ENCODE assay signal across 8 cellular contexts in the genomic region with DNA sequence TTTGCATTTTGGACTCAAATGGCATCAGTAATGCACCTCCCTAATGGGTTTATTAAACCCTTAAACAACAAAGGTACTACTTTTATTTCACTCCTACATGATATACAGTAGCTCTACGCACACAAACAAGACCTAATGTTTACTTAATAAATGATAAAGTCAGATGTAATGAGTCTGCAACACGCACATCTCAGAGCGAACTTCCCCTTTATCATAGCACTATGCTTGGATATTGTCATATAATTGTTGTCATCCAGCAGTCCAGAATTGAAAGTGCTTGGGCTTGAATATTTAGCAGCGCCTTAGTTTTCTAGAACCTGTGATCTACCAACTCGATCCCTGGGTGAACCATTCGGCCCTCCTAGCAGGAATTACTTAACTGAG. TPM values are rescaled to one million over a fixed set of nuclear protein-coding genes. Genes with fewer than 3 reads are reported as not detected.
DNase-seq lines count a peak whose midpoint lies in the region; ATAC-seq and TF ChIP-seq lines count a peak whose summit lies in the region.

No MANE protein-coding gene starts in this region.

- H3K27me3 ChIP-seq in WERI-Rb-1 (ENCODE audit: insufficient read depth, low read depth, severe bottlenecking) (no peaks in the 10 kb centered on the region), left ventricle myocardium inferior (ENCODE audit: low read depth) (no peaks in the 10 kb centered on the region), smooth muscle cell (ENCODE audit: low read depth) (no peaks in the 10 kb centered on the region)

- H3K4me2 ChIP-seq in smooth muscle cell: peak overlapping the region; percentile 84

- H3K36me3 ChIP-seq in WERI-Rb-1: peaks cover 25% of the 10 kb centered on the region
- H3K36me3 ChIP-seq in left ventricle myocardium inferior: peaks cover 4% of the 10 kb centered on the region
- H3K36me3 ChIP-seq in smooth muscle cell (ENCODE audit: low read depth): no peaks in the 10 kb centered on the region

- peak overlapping the region; percentile 83 for H3K9ac ChIP-seq in smooth muscle cell (ENCODE audit: low read depth)

- ATAC-seq in HG03354 (IDR thresholded peaks at IDR 0.05; ENCODE audit: poor library complexity, severe bottlenecking, unreplicated experiment) (peak; percentile 16), HG03442 (IDR thresholded peaks at IDR 0.05; ENCODE audit: unreplicated experiment) (no peak)

- peak; percentile 64 for DNase-seq in NCI-H82 (lab: John Stamatoyannopoulos, UW)
- no peak for DNase-seq in NCI-H82 treated with DMSO at 0.1 percent for 48 hours (lab: John Stamatoyannopoulos, UW; ENCODE audit: unreplicated experiment)
- no peak for DNase-seq in WERI-Rb-1
- DNase-seq in left ventricle myocardium inferior: no peak
- no peak for DNase-seq in smooth muscle cell (lab: John Stamatoyannopoulos, UW; ENCODE audit: unreplicated experiment)
- DNase-seq in activated CD4-positive, CD25-positive, alpha-beta regulatory T cell (lab: John Stamatoyannopoulos, UW): no peak

- peaks cover 5% of the 10 kb centered on the region for H4K20me1 ChIP-seq in smooth muscle cell (ENCODE audit: low read depth)

- H3K9me3 ChIP-seq in WERI-Rb-1 (ENCODE audit: severe bottlenecking): peaks cover 2% of the 10 kb centered on the region
- no peaks in the 10 kb centered on the region for H3K9me3 ChIP-seq in left ventricle myocardium inferior (replicated peaks)
- no peaks in the 10 kb centered on the region for H3K9me3 ChIP-seq in smooth muscle cell (replicated peaks; ENCODE audit: low read depth)

- TF ChIP-seq CTCF in WERI-Rb-1 (IDR thresholded peaks at IDR 0.05; ENCODE audit: low read depth, low read length): no peak
- TF ChIP-seq CTCF in left ventricle myocardium inferior (IDR thresholded peaks at IDR 0.05; ENCODE audit: borderline replicate concordance): no peak
- TF ChIP-seq CTCF in smooth muscle cell (IDR thresholded peaks at IDR 0.05; ENCODE audit: borderline replicate concordance, insufficient read depth, poor library complexity, severe bottlenecking): no peak

- H2AFZ ChIP-seq in smooth muscle cell (ENCODE audit: low read depth): peak overlapping the region; percentile 99

- intact Hi-C loops in left ventricle myocardium inferior (cut with micrococcal nuclease): no loop called here

- H3K27ac ChIP-seq in WERI-Rb-1: peak overlapping the region; percentile 91
- peak overlapping the region; percentile 92 for H3K27ac ChIP-seq in left ventricle myocardium inferior (replicated peaks)
- peak overlapping the region; percentile 90 for H3K27ac ChIP-seq in smooth muscle cell (ENCODE audit: low read depth)

- peaks cover 9% of the 10 kb centered on the region for H3F3A ChIP-seq in smooth muscle cell (ENCODE audit: low read depth)

- H3K4me3 ChIP-seq in WERI-Rb-1 (ENCODE audit: low read depth, low read length) (peak overlapping the region; percentile 56), left ventricle myocardium inferior (peak overlapping the region; percentile 86), smooth muscle cell (peak overlapping the region; percentile 78)

- WGBS in smooth muscle cell (ENCODE audit: low lambda C conversion rate): 8% methylated on average over 6 of the region's 6 CpGs

- H3K4me1 ChIP-seq in left ventricle myocardium inferior (peaks cover 32% of the 10 kb centered on the region), smooth muscle cell (ENCODE audit: low read depth) (no peaks in the 10 kb centered on the region)

- peaks cover 32% of the 10 kb centered on the region for H3K79me2 ChIP-seq in smooth muscle cell (ENCODE audit: low read depth)

RNA-seq across cellular contexts. Expression of gene PARP4, which starts 0.8 kb away (rescaled TPM):
- total RNA-seq in left ventricle myocardium inferior (23.6 TPM), smooth muscle cell (33.7 and 44.6 TPM in 2 replicates)
- 15.3 and 18.2 TPM in 2 replicates for polyA plus RNA-seq in smooth muscle cell
